8 cellular contexts compared by ENCODE assay signal in genomic region chr17:75633484-75634375, GRCh38. TPM values are rescaled to one million over a fixed set of nuclear protein-coding genes. Genes with fewer than 3 reads are reported as not detected.
DNase-seq lines count a peak whose midpoint lies in the region; ATAC-seq and TF ChIP-seq lines count a peak whose summit lies in the region.

No MANE protein-coding gene starts in this region.

- intact Hi-C loops in IMR-90 (cut with micrococcal nuclease) (loop anchor here (1.0 to 5.0 kb wide), 3 partner anchors 114 to 207 kb away; partner anchors contain the start of genes CASKIN2 and TSEN54), OCI-LY7 (cut with micrococcal nuclease; ENCODE audit: unreplicated experiment) (loop anchor here (1.0 to 5.0 kb wide), 4 partner anchors 20 to 114 kb away; partner anchors contain the start of genes RECQL5 and SAP30BP)
- intact Hi-C loops in activated T-helper 1 cell treated with anti-CD3 and anti-CD28 coated beads, Interleukin-12 subunit alpha, Interleukin-12 subunit beta, Interleukin-2, Interleukin-4 antibody, amounts not matched to agents 30 ng/mL and 10 ng/mL and 1 ng/mL, durations not matched to agents 14 hours and 24 hours and 36 hours (cut with micrococcal nuclease): loop anchor here (1.0 kb wide), 3 partner anchors 42 to 207 kb away; no protein-coding TSS in a partner anchor

- H4K91ac ChIP-seq in IMR-90 (ENCODE audit: insufficient read depth, low read depth, low read length): peak overlapping the region; percentile 30; the same call in 1 of the 2 replicates

- no peaks in the 10 kb centered on the region for H3K27me3 ChIP-seq in IMR-90 (ENCODE audit: control insufficient read depth, insufficient read depth, low read length)
- H3K27me3 ChIP-seq in suprapubic skin: no peaks in the 10 kb centered on the region

- TF ChIP-seq CTCF in IMR-90 (conservative IDR thresholded peaks at IDR 0.05; ENCODE audit: low read depth, low read length) (peak; percentile 86), OCI-LY7 (conservative IDR thresholded peaks at IDR 0.05; ENCODE audit: low read length) (peak; percentile 82), fibroblast of pulmonary artery (IDR thresholded peaks at IDR 0.05; ENCODE audit: low read length, missing control alignments) (peak; percentile 71), suprapubic skin (IDR thresholded peaks at IDR 0.05) (peak; percentile 20 to 75)

- H3K9me3 ChIP-seq in IMR-90 (ENCODE audit: control insufficient read depth, insufficient read depth, low read length) (no peaks in the 10 kb centered on the region), OCI-LY7 (ENCODE audit: low read length) (no peaks in the 10 kb centered on the region), suprapubic skin (no peaks in the 10 kb centered on the region)

- BruUV-seq in IMR-90 (replicated peaks; lab: Mats Ljungman, UMichigan): no TSS peak
- no TSS peak for BruUV-seq in OCI-LY7 (replicated peaks; lab: Mats Ljungman, UMichigan)

- H2BK5ac ChIP-seq in IMR-90 (ENCODE audit: low read depth, low read length, poor library complexity, severe bottlenecking): peak overlapping the region; percentile 2

- H3K4me3 Mint-ChIP-seq in activated T-helper 1 cell treated with anti-CD3 and anti-CD28 coated beads, Interleukin-12 subunit alpha, Interleukin-12 subunit beta, Interleukin-2, Interleukin-4 antibody, amounts not matched to agents 30 ng/mL and 10 ng/mL and 1 ng/mL, durations not matched to agents 14 hours and 24 hours and 36 hours: no peak overlapping the region
- no peak overlapping the region for H3K4me3 Mint-ChIP-seq in naive thymus-derived CD8-positive, alpha-beta T cell

- in situ Hi-C loops in IMR-90 (cut with MboI; ENCODE audit: low sequenced_read_pairs): loop anchor here (5.0 kb wide), 1 partner anchor 114 kb away; no protein-coding TSS in a partner anchor

- peaks cover 9% of the 10 kb centered on the region for H4K20me1 ChIP-seq in IMR-90 (ENCODE audit: insufficient read depth, low read length)
- H4K20me1 ChIP-seq in OCI-LY7 (ENCODE audit: insufficient read depth, low read length): no peaks in the 10 kb centered on the region

- no peak overlapping the region for H3K4me3 ChIP-seq in IMR-90 (ENCODE audit: insufficient read depth, low read depth, low read length)
- H3K4me3 ChIP-seq in OCI-LY7 (ENCODE audit: low read depth, low read length, poor library complexity, severe bottlenecking): no peak overlapping the region
- H3K4me3 ChIP-seq in fibroblast of pulmonary artery (replicated peaks; ENCODE audit: low read depth, low read length): no peak overlapping the region
- H3K4me3 ChIP-seq in suprapubic skin: peak overlapping the region; percentile 25

- H3K9me3 Mint-ChIP-seq in activated T-helper 1 cell treated with anti-CD3 and anti-CD28 coated beads, Interleukin-12 subunit alpha, Interleukin-12 subunit beta, Interleukin-2, Interleukin-4 antibody, amounts not matched to agents 30 ng/mL and 10 ng/mL and 1 ng/mL, durations not matched to agents 14 hours and 24 hours and 36 hours: no peaks in the 10 kb centered on the region
- no peaks in the 10 kb centered on the region for H3K9me3 Mint-ChIP-seq in naive thymus-derived CD8-positive, alpha-beta T cell

- H2AFZ ChIP-seq in IMR-90 (replicated peaks; ENCODE audit: low read length, poor library complexity): peak overlapping the region; percentile 88
- H2AFZ ChIP-seq in OCI-LY7 (ENCODE audit: low read length): no peak overlapping the region

- H4K5ac ChIP-seq in IMR-90 (ENCODE audit: low read depth, low read length): no peak overlapping the region

- no peak overlapping the region for H3K9ac ChIP-seq in IMR-90 (ENCODE audit: low read depth, low read length)

- H3K27ac Mint-ChIP-seq in activated T-helper 1 cell treated with anti-CD3 and anti-CD28 coated beads, Interleukin-12 subunit alpha, Interleukin-12 subunit beta, Interleukin-2, Interleukin-4 antibody, amounts not matched to agents 30 ng/mL and 10 ng/mL and 1 ng/mL, durations not matched to agents 14 hours and 24 hours and 36 hours: no peak overlapping the region
- H3K27ac Mint-ChIP-seq in naive thymus-derived CD8-positive, alpha-beta T cell: peak overlapping the region in 3 of 10 donors; percentile 38 to 86 (median 56)

- H3K4ac ChIP-seq in IMR-90 (ENCODE audit: low read depth, low read length): peak overlapping the region; percentile 22; the same call in 1 of the 2 replicates

- no peaks in the 10 kb centered on the region for H3K4me1 Mint-ChIP-seq in activated T-helper 1 cell treated with anti-CD3 and anti-CD28 coated beads, Interleukin-12 subunit alpha, Interleukin-12 subunit beta, Interleukin-2, Interleukin-4 antibody, amounts not matched to agents 30 ng/mL and 10 ng/mL and 1 ng/mL, durations not matched to agents 14 hours and 24 hours and 36 hours (ENCODE audit: low read depth)
- peaks cover 3 to 13% (median 6%) of the 10 kb centered on the region in 4 donors for H3K4me1 Mint-ChIP-seq in naive thymus-derived CD8-positive, alpha-beta T cell

- ATAC-seq in IMR-90 (ENCODE audit: low read depth): peak; percentile 83
- ATAC-seq in naive thymus-derived CD8-positive, alpha-beta T cell: peak; percentile 50 to 56
- ATAC-seq in HG02840 (IDR thresholded peaks at IDR 0.05; ENCODE audit: low FRiP score, unreplicated experiment): no peak

- no peaks in the 10 kb centered on the region for H3K79me2 ChIP-seq in OCI-LY7 (ENCODE audit: insufficient read depth, low read depth, low read length)

- H4K8ac ChIP-seq in IMR-90 (ENCODE audit: low read depth in 2 of 2, low read length in 2 of 2): no peak overlapping the region; a peak in 1 of 4 replicates

- H2BK120ac ChIP-seq in IMR-90 (ENCODE audit: low read depth, low read length): no peak overlapping the region

- peaks cover 0 to 3% of the 10 kb centered on the region in 2 experiments; a peak in 1 of 4 replicates for H3K79me1 ChIP-seq in IMR-90 (ENCODE audit: low read depth in 1 of 2, low read length in 2 of 2)

- no peaks in the 10 kb centered on the region for H3K9me1 ChIP-seq in IMR-90 (ENCODE audit: insufficient read depth, low read length)

- H3K27ac ChIP-seq in IMR-90 (ENCODE audit: insufficient read depth, low read length): peak overlapping the region; percentile 0; the same call in 1 of the 2 replicates
- H3K27ac ChIP-seq in OCI-LY7 (ENCODE audit: low read depth, low read length, poor library complexity, severe bottlenecking): peak overlapping the region; percentile 23
- peak overlapping the region; percentile 85 for H3K27ac ChIP-seq in suprapubic skin

- DNase-seq in COR-L47 (lab: John Stamatoyannopoulos, UW) (peak; percentile 87), IMR-90 (peak; percentile 88), OCI-LY7 (ENCODE audit: low spot score) (peak; percentile 88), fibroblast of pulmonary artery (ENCODE audit: low read depth) (peak; percentile 90), suprapubic skin (ENCODE audit: low spot score in 2 of 2) (peak; percentile 94 to 95)
- peak; percentile 41 for DNase-seq in activated T-helper 1 cell treated with anti-CD3 and anti-CD28 coated beads, Interleukin-12 subunit alpha, Interleukin-12 subunit beta, Interleukin-2, Interleukin-4 antibody, amounts not matched to agents 30 ng/mL and 10 ng/mL and 1 ng/mL, durations not matched to agents 14 hours and 24 hours and 36 hours (ENCODE audit: low spot score)
- DNase-seq in naive thymus-derived CD8-positive, alpha-beta T cell: peak in 9 of 10 donors; percentile 19 to 73 (median 42)

- CTCF ChIA-PET in IMR-90 (lab: Yijun Ruan, JAX) (interaction anchor here (0.6 to 2.3 kb wide), 22 partner anchors 10 to 1000 kb away, joined by 3 to 53 read pairs (median 4); partner anchors contain the start of gene RECQL5), OCI-LY7 (lab: Charles Lee; ENCODE audit: unreplicated experiment) (interaction anchor here (0.5 to 2.4 kb wide), 17 partner anchors 8 to 365 kb away, joined by 3 to 35 read pairs (median 4); partner anchors contain the start of gene ITGB4)

- H3K4me2 ChIP-seq in IMR-90 (ENCODE audit: low read depth, low read length): peak overlapping the region; percentile 40; the same call in 1 of the 2 replicates
- H3K4me2 ChIP-seq in OCI-LY7 (ENCODE audit: low read length): peak overlapping the region; percentile 48

- H3K23ac ChIP-seq in IMR-90 (ENCODE audit: low read depth, low read length): no peak overlapping the region

- no peak overlapping the region for H2BK15ac ChIP-seq in IMR-90 (ENCODE audit: low read depth, low read length)

- no peaks in the 10 kb centered on the region for H3K27me3 Mint-ChIP-seq in activated T-helper 1 cell treated with anti-CD3 and anti-CD28 coated beads, Interleukin-12 subunit alpha, Interleukin-12 subunit beta, Interleukin-2, Interleukin-4 antibody, amounts not matched to agents 30 ng/mL and 10 ng/mL and 1 ng/mL, durations not matched to agents 14 hours and 24 hours and 36 hours (ENCODE audit: insufficient read depth)
- H3K27me3 Mint-ChIP-seq in naive thymus-derived CD8-positive, alpha-beta T cell: no peaks in the 10 kb centered on the region

- dilution Hi-C loops in IMR-90 (cut with HindIII; ENCODE audit: low sequenced_read_pairs, unreplicated experiment): no loop called here

- H3K56ac ChIP-seq in IMR-90 (ENCODE audit: extremely low read depth, insufficient read depth, low read length): no peak overlapping the region

- peak overlapping the region; percentile 22 for H2AK9ac ChIP-seq in IMR-90 (replicated peaks; ENCODE audit: low read depth, low read length, poor library complexity)

- H3K18ac ChIP-seq in IMR-90 (ENCODE audit: low read depth, low read length): no peak overlapping the region

- TF ChIP-seq POLR2A in IMR-90 (IDR thresholded peaks at IDR 0.05; ENCODE audit: low read depth, low read length) (no peak), suprapubic skin (IDR thresholded peaks at IDR 0.05) (no peak)

- TF ChIP-seq RAD21 in IMR-90 (IDR thresholded peaks at IDR 0.05; ENCODE audit: low read length): 0 out of 2 replicates have a peak, but pooled peaks have one; percentile 11

- H2BK20ac ChIP-seq in IMR-90 (ENCODE audit: low read depth, low read length): no peak overlapping the region

- peaks cover 10% of the 10 kb centered on the region; the same call in 1 of the 2 replicates for H3K36me3 ChIP-seq in IMR-90 (ENCODE audit: control insufficient read depth, insufficient read depth, low read length)
- H3K36me3 ChIP-seq in OCI-LY7 (ENCODE audit: insufficient read depth, low read length): peaks cover 19% of the 10 kb centered on the region; the same call in 1 of the 2 replicates
- peaks cover 16% of the 10 kb centered on the region for H3K36me3 ChIP-seq in suprapubic skin

- H3K36me3 Mint-ChIP-seq in activated T-helper 1 cell treated with anti-CD3 and anti-CD28 coated beads, Interleukin-12 subunit alpha, Interleukin-12 subunit beta, Interleukin-2, Interleukin-4 antibody, amounts not matched to agents 30 ng/mL and 10 ng/mL and 1 ng/mL, durations not matched to agents 14 hours and 24 hours and 36 hours (ENCODE audit: low read depth): no peaks in the 10 kb centered on the region
- no peaks in the 10 kb centered on the region for H3K36me3 Mint-ChIP-seq in naive thymus-derived CD8-positive, alpha-beta T cell

- WGBS in IMR-90 (ENCODE audit: extremely low coverage in 2 of 2, insufficient read length in 1 of 2), 2 experiments: 0% methylated on average over 5 of the region's 28 CpGs; no CpG with 5 or more reads in 1 of the 2 experiments
- WGBS in suprapubic skin: 5% methylated on average over 15 of the region's 28 CpGs

- POLR2A ChIA-PET in IMR-90 (lab: Charles Lee; ENCODE audit: unreplicated experiment) (no interaction called here), OCI-LY7 (lab: Charles Lee) (interaction anchor here (0.5 to 2.0 kb wide), 8 partner anchors 22 to 623 kb away, joined by 3 to 7 read pairs (median 4); a partner anchor contains a TSS)
- POLR2A ChIA-PET in naive thymus-derived CD8-positive, alpha-beta T cell (lab: Charles Lee): interaction anchor here (0.6 to 2.7 kb wide), 12 partner anchors 12 to 430 kb away, joined by 3 to 11 read pairs (median 4); partner anchors contain the start of genes RECQL5, SAP30BP and WBP2

- H2AK5ac ChIP-seq in IMR-90 (ENCODE audit: low read depth, low read length): no peak overlapping the region; the same call in 1 of the 2 replicates

- peaks cover 15% of the 10 kb centered on the region for H3K4me1 ChIP-seq in IMR-90 (ENCODE audit: control insufficient read depth, insufficient read depth, low read length)
- H3K4me1 ChIP-seq in OCI-LY7 (ENCODE audit: insufficient read depth, low read length, poor library complexity, severe bottlenecking): peaks cover 22% of the 10 kb centered on the region
- H3K4me1 ChIP-seq in suprapubic skin: peaks cover 23% of the 10 kb centered on the region

- no peaks in the 10 kb centered on the region for H3K9me2 ChIP-seq in OCI-LY7 (ENCODE audit: insufficient read depth, low read length)

- TF ChIP-seq EP300 in suprapubic skin (IDR thresholded peaks at IDR 0.05): no peak

- H3K14ac ChIP-seq in IMR-90 (replicated peaks; ENCODE audit: low read depth, low read length): no peak overlapping the region; the same call in 1 of the 2 replicates

RNA-seq across cellular contexts. Expression of gene SMIM5, which starts 0.5 kb away (rescaled TPM):
- total RNA-seq in IMR-90 (2012; rRNA removed): not detected in 2 replicates
- polyA plus RNA-seq in IMR-90 (2012; rRNA removed): 0.14 TPM in 1 of 2 replicates, not detected in the other
- polyA plus RNA-seq in IMR-90 (2012; cell fraction: cytosol; rRNA removed): 0.08 and 0.15 TPM in 2 replicates
- 0.15 TPM in 1 of 2 replicates, not detected in the other for polyA plus RNA-seq in IMR-90 (2012; cell fraction: nucleus; rRNA removed; ENCODE audit: low replicate concordance)
- 0.06 TPM in 1 of 2 replicates, not detected in the other for total RNA-seq in OCI-LY7 (2014; rRNA removed; shearing (Covaris generic))
- total RNA-seq in OCI-LY7 (2022): not detected in 2 replicates
- total RNA-seq in activated T-helper 1 cell treated with anti-CD3 and anti-CD28 coated beads, Interleukin-12 subunit alpha, Interleukin-12 subunit beta, Interleukin-2, Interleukin-4 antibody, amounts not matched to agents 30 ng/mL and 10 ng/mL and 1 ng/mL, durations not matched to agents 14 hours and 24 hours and 36 hours: 0.05 TPM in 1 of 2 replicates, not detected in the other
- total RNA-seq in naive thymus-derived CD8-positive, alpha-beta T cell: 1 to 10 TPM in 1 of 2 experiments, under 1 TPM in 1; 0.82 to 1.3 TPM
- polyA plus RNA-seq in naive thymus-derived CD8-positive, alpha-beta T cell: under 1 TPM in 2 of 3 donors, not detected in 1; 0.06 to 0.13 TPM
- total RNA-seq in suprapubic skin: 10 to 100 TPM in 2 of 4 donors, 1 to 10 TPM in 2; 1.7 to 11.8 (median 8.6) TPM

RNA-seq across cellular contexts. Expression of gene RECQL5, which starts 33.2 kb away (rescaled TPM):
- total RNA-seq in IMR-90 (2012; rRNA removed): 7.3 and 8.6 TPM in 2 replicates
- 17.4 and 23.7 TPM in 2 replicates for polyA plus RNA-seq in IMR-90 (2012; rRNA removed)
- polyA plus RNA-seq in IMR-90 (2012; cell fraction: cytosol; rRNA removed): 6.6 and 9.2 TPM in 2 replicates
- 100 and 134 TPM in 2 replicates for polyA plus RNA-seq in IMR-90 (2012; cell fraction: nucleus; rRNA removed; ENCODE audit: low replicate concordance)
- 90.0 and 91.9 TPM in 2 replicates for total RNA-seq in OCI-LY7 (2014; rRNA removed; shearing (Covaris generic))
- 133 and 139 TPM in 2 replicates for total RNA-seq in OCI-LY7 (2022)
- 29.9 and 34.1 TPM in 2 replicates for total RNA-seq in activated T-helper 1 cell treated with anti-CD3 and anti-CD28 coated beads, Interleukin-12 subunit alpha, Interleukin-12 subunit beta, Interleukin-2, Interleukin-4 antibody, amounts not matched to agents 30 ng/mL and 10 ng/mL and 1 ng/mL, durations not matched to agents 14 hours and 24 hours and 36 hours
- 10 to 100 TPM; 76.0 to 79.0 TPM for total RNA-seq in naive thymus-derived CD8-positive, alpha-beta T cell
- 10 to 100 TPM; 12.3 to 23.4 (median 19.3) TPM for polyA plus RNA-seq in naive thymus-derived CD8-positive, alpha-beta T cell
- 100 to 1,000 TPM in 1 of 4 donors, 10 to 100 TPM in 3; 35.3 to 129 (median 63.6) TPM for total RNA-seq in suprapubic skin

RNA-seq across cellular contexts. Expression of gene SAP30BP, which starts 33.4 kb away (rescaled TPM):
- total RNA-seq in IMR-90 (2012; rRNA removed) (70.4 and 82.5 TPM in 2 replicates), OCI-LY7 (2022) (180 and 187 TPM in 2 replicates), suprapubic skin (100 to 1,000 TPM in 1 of 4 donors, 10 to 100 TPM in 3; 67.0 to 104 (median 86.3) TPM)
- polyA plus RNA-seq in IMR-90 (2012; rRNA removed): 134 and 139 TPM in 2 replicates
- 55.1 and 61.0 TPM in 2 replicates for polyA plus RNA-seq in IMR-90 (2012; cell fraction: cytosol; rRNA removed)
- polyA plus RNA-seq in IMR-90 (2012; cell fraction: nucleus; rRNA removed; ENCODE audit: low replicate concordance): 237 and 250 TPM in 2 replicates
- 122 and 127 TPM in 2 replicates for total RNA-seq in OCI-LY7 (2014; rRNA removed; shearing (Covaris generic))
- total RNA-seq in activated T-helper 1 cell treated with anti-CD3 and anti-CD28 coated beads, Interleukin-12 subunit alpha, Interleukin-12 subunit beta, Interleukin-2, Interleukin-4 antibody, amounts not matched to agents 30 ng/mL and 10 ng/mL and 1 ng/mL, durations not matched to agents 14 hours and 24 hours and 36 hours: 113 and 117 TPM in 2 replicates
- 100 to 1,000 TPM in 1 of 2 experiments, 10 to 100 TPM in 1; 99.2 to 121 TPM for total RNA-seq in naive thymus-derived CD8-positive, alpha-beta T cell
- polyA plus RNA-seq in naive thymus-derived CD8-positive, alpha-beta T cell: 10 to 100 TPM; 57.8 to 72.0 (median 69.6) TPM

RNA-seq across cellular contexts. Expression of gene MYO15B, which starts 46.1 kb away (rescaled TPM):
- total RNA-seq in IMR-90 (2012; rRNA removed) (0.18 TPM in 1 of 2 replicates, not detected in the other), OCI-LY7 (2022) (17.7 and 19.2 TPM in 2 replicates), suprapubic skin (100 to 1,000 TPM in 1 of 4 donors, 10 to 100 TPM in 3; 28.4 to 126 (median 76.1) TPM)
- polyA plus RNA-seq in IMR-90 (2012; rRNA removed): 0.43 and 0.65 TPM in 2 replicates
- polyA plus RNA-seq in IMR-90 (2012; cell fraction: cytosol; rRNA removed): 0.06 and 0.22 TPM in 2 replicates
- 6.8 and 8.7 TPM in 2 replicates for polyA plus RNA-seq in IMR-90 (2012; cell fraction: nucleus; rRNA removed; ENCODE audit: low replicate concordance)
- 8.9 and 9.7 TPM in 2 replicates for total RNA-seq in OCI-LY7 (2014; rRNA removed; shearing (Covaris generic))
- 16.2 and 18.1 TPM in 2 replicates for total RNA-seq in activated T-helper 1 cell treated with anti-CD3 and anti-CD28 coated beads, Interleukin-12 subunit alpha, Interleukin-12 subunit beta, Interleukin-2, Interleukin-4 antibody, amounts not matched to agents 30 ng/mL and 10 ng/mL and 1 ng/mL, durations not matched to agents 14 hours and 24 hours and 36 hours
- total RNA-seq in naive thymus-derived CD8-positive, alpha-beta T cell: 100 to 1,000 TPM; 412 to 418 TPM
- polyA plus RNA-seq in naive thymus-derived CD8-positive, alpha-beta T cell: 1 to 10 TPM; 1.9 to 3.2 (median 2.5) TPM

Comparison
In these comparisons a context has a peak if more than half of its experiments do, and no peak if none do; other contexts are left out.
1. DNase-seq: peak in every context shown above with its lines; median percentile 94 in suprapubic skin; 90 in fibroblast of pulmonary artery; 88 in IMR-90; 88 in OCI-LY7; 87 in COR-L47; 42 in naive thymus-derived CD8-positive, alpha-beta T cell; 41 in activated T-helper 1 cell treated with anti-CD3 and anti-CD28 coated beads, Interleukin-12 subunit alpha, Interleukin-12 subunit beta, Interleukin-2, Interleukin-4 antibody, amounts not matched to agents 30 ng/mL and 10 ng/mL and 1 ng/mL, durations not matched to agents 14 hours and 24 hours and 36 hours.
2. H3K27ac ChIP-seq: peak in every context shown above with its lines; median percentile 85 in suprapubic skin; 23 in OCI-LY7; 0 in IMR-90.